Comparison of ENCODE assay signal across 8 cellular contexts in the genomic region with DNA sequence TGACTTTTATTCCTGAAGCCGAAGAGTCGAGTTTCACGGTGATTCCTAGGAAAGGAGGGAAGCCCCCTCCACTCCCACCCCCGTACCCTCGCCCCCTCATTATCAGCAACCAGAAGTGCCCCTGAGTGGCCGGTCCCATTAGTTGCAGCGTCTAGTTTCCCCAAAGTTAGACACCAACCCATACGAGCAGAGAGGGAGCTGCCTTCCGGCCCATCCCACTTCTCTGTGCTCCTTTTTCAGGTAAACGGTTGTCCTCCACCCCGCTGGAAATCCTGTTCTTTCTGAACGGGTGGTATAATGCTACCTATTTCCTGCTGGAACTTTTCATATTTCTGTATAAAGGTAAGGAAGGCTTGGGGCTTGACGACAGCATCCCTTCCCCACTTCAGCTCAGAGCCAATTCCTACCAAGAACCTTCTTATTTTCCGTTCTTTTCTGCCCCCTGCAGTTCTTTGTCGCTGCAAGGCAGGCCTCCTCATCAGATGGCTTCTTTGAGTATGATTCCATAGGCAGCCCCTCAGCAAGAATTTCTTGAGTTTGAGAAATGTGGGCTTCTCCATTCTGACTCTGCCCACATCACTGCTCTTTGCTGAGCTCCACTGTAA. TPM values are rescaled to one million over a fixed set of nuclear protein-coding genes. Genes with fewer than 3 reads are reported as not detected.
A peak's percentile ranks its signal among the peaks of the same experiment; 100 is the strongest.
DNase-seq lines count a peak whose midpoint lies in the region; ATAC-seq and TF ChIP-seq lines count a peak whose summit lies in the region.

No MANE protein-coding gene starts in this region.

- peak overlapping the region; percentile 84 for H3K4me3 Mint-ChIP-seq in activated T-cell treated with anti-CD3 and anti-CD28 coated beads, Interleukin-2, amount 50 U/mL, for 24 hours
- H3K4me3 Mint-ChIP-seq in progenitor cell of endocrine pancreas (ENCODE audit: low read depth), result peak overlapping the region; percentile 95

- peak; percentile 10 for DNase-seq in NCI-H2107 treated with DMSO at 0.1 percent for 48 hours (lab: John Stamatoyannopoulos, UW; ENCODE audit: unreplicated experiment)
- no peak for DNase-seq in NCI-H2107 (lab: John Stamatoyannopoulos, UW)
- peak; percentile 49 for DNase-seq in HuH-7 (ENCODE audit: low spot score)
- DNase-seq in activated T-cell treated with anti-CD3 and anti-CD28 coated beads, Interleukin-2, amount 50 U/mL, for 24 hours, result no peak
- DNase-seq in glomerular visceral epithelial cell (ENCODE audit: extremely low spot score), result peak; percentile 20
- no peak for DNase-seq in progenitor cell of endocrine pancreas (ENCODE audit: low spot score, unreplicated experiment)
- no peak for DNase-seq in GM19240 (ENCODE audit: insufficient read length, low spot score)

- H3K9me3 Mint-ChIP-seq in activated T-cell treated with anti-CD3 and anti-CD28 coated beads, Interleukin-2, amount 50 U/mL, for 24 hours, result no peaks in the 10 kb centered on the region
- peaks cover 11% of the 10 kb centered on the region for H3K9me3 Mint-ChIP-seq in progenitor cell of endocrine pancreas (ENCODE audit: low read depth)

- peaks cover 29% of the 10 kb centered on the region for H3K4me1 Mint-ChIP-seq in activated T-cell treated with anti-CD3 and anti-CD28 coated beads, Interleukin-2, amount 50 U/mL, for 24 hours (ENCODE audit: low read depth)
- peaks cover 10% of the 10 kb centered on the region for H3K4me1 Mint-ChIP-seq in progenitor cell of endocrine pancreas (ENCODE audit: low read depth)

- H3K27ac Mint-ChIP-seq in activated T-cell treated with anti-CD3 and anti-CD28 coated beads, Interleukin-2, amount 50 U/mL, for 24 hours, result peak overlapping the region; percentile 94
- peak overlapping the region; percentile 98 for H3K27ac Mint-ChIP-seq in progenitor cell of endocrine pancreas

- H3K36me3 Mint-ChIP-seq in activated T-cell treated with anti-CD3 and anti-CD28 coated beads, Interleukin-2, amount 50 U/mL, for 24 hours (ENCODE audit: low read depth), result peaks cover 37% of the 10 kb centered on the region
- peaks cover 18% of the 10 kb centered on the region for H3K36me3 Mint-ChIP-seq in progenitor cell of endocrine pancreas (ENCODE audit: insufficient read depth)

- no peaks in the 10 kb centered on the region for H3K27me3 Mint-ChIP-seq in activated T-cell treated with anti-CD3 and anti-CD28 coated beads, Interleukin-2, amount 50 U/mL, for 24 hours
- no peaks in the 10 kb centered on the region for H3K27me3 Mint-ChIP-seq in progenitor cell of endocrine pancreas

- TF ChIP-seq CTCF in progenitor cell of endocrine pancreas (IDR thresholded peaks at IDR 0.05; ENCODE audit: unreplicated experiment), result no peak

- no peak for ATAC-seq in HG03045 (IDR thresholded peaks at IDR 0.05; ENCODE audit: unreplicated experiment)

RNA-seq across cellular contexts. Expression of gene TMEM216, which starts 0.7 kb away (rescaled TPM):
- 20.6 and 22.2 TPM in 2 replicates for total RNA-seq in progenitor cell of endocrine pancreas

RNA-seq across cellular contexts. Expression of gene TMEM138, which starts 30.9 kb away (rescaled TPM):
- total RNA-seq in progenitor cell of endocrine pancreas, result 45.9 and 46.7 TPM in 2 replicates

RNA-seq across cellular contexts. Expression of gene CYB561A3, which starts 31.4 kb away (rescaled TPM):
- 44.3 and 45.3 TPM in 2 replicates for total RNA-seq in progenitor cell of endocrine pancreas

RNA-seq across cellular contexts. Expression of gene CPSF7, which starts 36.7 kb away (rescaled TPM):
- total RNA-seq in progenitor cell of endocrine pancreas, result 133 and 134 TPM in 2 replicates

RNA-seq across cellular contexts. Expression of gene SDHAF2, which starts 36.8 kb away (rescaled TPM):
- 42.2 and 42.9 TPM in 2 replicates for total RNA-seq in progenitor cell of endocrine pancreas

Comparison
In these comparisons a context has a peak if more than half of its experiments do, and no peak if none do; other contexts are left out.
1. DNase-seq: peak in NCI-H2107 treated with DMSO at 0.1 percent for 48 hours (single experiment), HuH-7 (single experiment) and glomerular visceral epithelial cell (single experiment); none in NCI-H2107 (single experiment), activated T-cell treated with anti-CD3 and anti-CD28 coated beads, Interleukin-2, amount 50 U/mL, for 24 hours (single experiment), progenitor cell of endocrine pancreas (single experiment) and GM19240 (single experiment).